12 cellular contexts compared by ENCODE assay signal in genomic region chr4:140296871-140297570, GRCh38.
A peak's percentile ranks its signal among the peaks of the same experiment; 100 is the strongest.
DNase-seq lines count a peak whose midpoint lies in the region; TF ChIP-seq lines count a peak whose summit lies in the region.
"Had no signal": no experiment of that assay in that cellular context is flagged by ENCODE, and none has a peak within 500 bp of the region (broad histone marks: within the 10 kb centered on the region; RNA-seq: fewer than 3 reads in every experiment).

No MANE protein-coding gene starts in this region.

- no peak for TF ChIP-seq EP300 in Ishikawa (IDR thresholded peaks at IDR 0.05; ENCODE audit: borderline replicate concordance)

- no peak overlapping the region for H3K4me3 Mint-ChIP-seq in CD8-positive, alpha-beta memory T cell
- H3K4me3 Mint-ChIP-seq: CD14-positive monocyte; neural crest cell; stimulated activated naive CD8-positive, alpha-beta T cell treated with anti-CD3 and anti-CD28 coated beads, Interleukin-15, Interleukin-2, amounts not matched to agents 100 ng/mL and 50 ng/mL, for 24 hours had no signal

- no peaks in the 10 kb centered on the region for H3K36me3 Mint-ChIP-seq in CD8-positive, alpha-beta memory T cell
- H3K36me3 Mint-ChIP-seq: CD14-positive monocyte had no signal

- CTCF ChIA-PET in CD8-positive, alpha-beta memory T cell (lab: Charles Lee) = no interaction called here

- H3K27ac Mint-ChIP-seq in CD8-positive, alpha-beta memory T cell = no peak overlapping the region
- H3K27ac Mint-ChIP-seq: CD14-positive monocyte; stimulated activated naive CD8-positive, alpha-beta T cell treated with anti-CD3 and anti-CD28 coated beads, Interleukin-15, Interleukin-2, amounts not matched to agents 100 ng/mL and 50 ng/mL, for 24 hours had no signal

- no peak for TF ChIP-seq RAD21 in Ishikawa (IDR thresholded peaks at IDR 0.05; ENCODE audit: low read depth)

- no peaks in the 10 kb centered on the region for H3K4me1 ChIP-seq in CD8-positive, alpha-beta memory T cell (ENCODE audit: insufficient read depth, low read length)

- no peak overlapping the region for H3K27ac ChIP-seq in CD8-positive, alpha-beta memory T cell (ENCODE audit: low read depth, low read length)

- H3K36me3 ChIP-seq in CD8-positive, alpha-beta memory T cell (ENCODE audit: insufficient read depth, low read length) = no peaks in the 10 kb centered on the region

- no peaks in the 10 kb centered on the region for H3K27me3 ChIP-seq in CD8-positive, alpha-beta memory T cell (ENCODE audit: insufficient read depth, low read length, poor library complexity, severe bottlenecking)

- POLR2A ChIA-PET in CD8-positive, alpha-beta memory T cell (lab: Charles Lee) = no interaction called here

- peaks cover 0 to 26% of the 10 kb centered on the region in 2 donors for H3K27me3 Mint-ChIP-seq in CD8-positive, alpha-beta memory T cell

- H3K9me3 Mint-ChIP-seq in CD8-positive, alpha-beta memory T cell = peaks cover 0 to 2% (median 0%) of the 10 kb centered on the region in 5 donors
- H3K9me3 Mint-ChIP-seq: neural crest cell; stimulated activated naive CD8-positive, alpha-beta T cell treated with anti-CD3 and anti-CD28 coated beads, Interleukin-15, Interleukin-2, amounts not matched to agents 100 ng/mL and 50 ng/mL, for 24 hours had no signal

- DNase-seq in A172 (ENCODE audit: low spot score) = peak; percentile 38
- DNase-seq in SW480 (ENCODE audit: low spot score) = peak; percentile 68
- DNase-seq in kidney tubule cell (ENCODE audit: low spot score) = peak; percentile 60
- no peak for DNase-seq in CD8-positive, alpha-beta memory T cell
- no peak for DNase-seq in stimulated activated naive CD4-positive, alpha-beta T cell (lab: John Stamatoyannopoulos, UW)
- DNase-seq in NOMO-1 (lab: John Stamatoyannopoulos, UW; ENCODE audit: unreplicated experiment in 2 of 2) = no peak
- no peak for DNase-seq in activated gamma-delta T cell (lab: John Stamatoyannopoulos, UW)
- DNase-seq: activated gamma-delta T cell treated with Interleukin-2 at 50 U/mL for 16 hours had no signal

- no peak overlapping the region for H3K4me3 ChIP-seq in CD8-positive, alpha-beta memory T cell (ENCODE audit: low read length)

- H3K4me1 Mint-ChIP-seq in CD8-positive, alpha-beta memory T cell = no peaks in the 10 kb centered on the region

- no peaks in the 10 kb centered on the region for H3K9me3 ChIP-seq in CD8-positive, alpha-beta memory T cell (ENCODE audit: low read length)

TF ChIP-seq in Ishikawa, 13 proteins besides CTCF, POLR2A, EP300 and RAD21:
- TF ChIP-seq FOXM1 (IDR thresholded peaks at IDR 0.05; ENCODE audit: borderline replicate concordance, low read depth) = no peak
- TF ChIP-seq EGR1 (IDR thresholded peaks at IDR 0.05) = 0 out of 2 replicates have a peak, but pooled peaks have one; percentile 26

Comparison
In these comparisons a context has a peak if more than half of its experiments do, and no peak if none do; other contexts are left out.
1. DNase-seq: peak in A172 (single experiment), SW480 (single experiment) and kidney tubule cell (single experiment); none in CD8-positive, alpha-beta memory T cell (0 of 5), stimulated activated naive CD4-positive, alpha-beta T cell (0 of 6), NOMO-1 (0 of 2) and activated gamma-delta T cell (single experiment).